Comparison of ENCODE assay signal across 19 cellular contexts in the genomic region with DNA sequence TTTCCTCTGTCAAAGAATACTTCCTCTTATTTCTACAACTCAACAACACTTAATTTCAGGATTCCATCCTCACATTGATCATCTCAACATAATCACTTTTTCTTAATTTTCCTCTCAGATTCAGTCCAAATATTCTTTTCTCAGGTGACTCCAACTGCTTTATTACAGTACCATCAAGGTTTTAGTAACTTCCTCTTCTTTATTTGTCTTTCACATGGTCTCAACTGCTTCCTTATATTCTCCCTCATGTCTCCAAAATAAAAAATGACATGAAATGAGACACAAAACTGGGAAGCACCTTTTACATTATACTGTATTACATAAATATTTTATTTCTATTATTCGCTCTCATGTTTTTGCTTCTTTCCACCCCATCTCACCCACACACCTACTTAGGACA.
"Had no signal": no experiment of that assay in that cellular context is flagged by ENCODE, and none has a peak within 500 bp of the region (broad histone marks: within the 10 kb centered on the region; RNA-seq: fewer than 3 reads in every experiment).

No MANE protein-coding gene starts in this region.

- ATAC-seq: activated CD4-positive, alpha-beta T cell treated with anti-CD3 and anti-CD28 coated beads for 36 hours; activated CD8-positive, alpha-beta memory T cell treated with anti-CD3 and anti-CD28 coated beads, Interleukin-2, amount 10 ng/mL, durations not matched to agents 7 days and 5 days; gastroesophageal sphincter; left lung had no signal

- H3K27ac ChIP-seq: gastroesophageal sphincter, left lung, right atrium auricular region, suprapubic skin had no signal

- H3K27ac Mint-ChIP-seq: activated CD4-positive, alpha-beta memory T cell treated with anti-CD3 and anti-CD28 coated beads for 36 hours; activated CD4-positive, alpha-beta T cell treated with anti-CD3 and anti-CD28 coated beads for 36 hours; activated CD8-positive, alpha-beta memory T cell treated with anti-CD3 and anti-CD28 coated beads, Interleukin-2, amount 10 ng/mL, durations not matched to agents 7 days and 5 days; activated naive CD4-positive, alpha-beta T cell treated with anti-CD3 and anti-CD28 coated beads for 36 hours; activated T-helper 2 cell treated with anti-CD3 and anti-CD28 coated beads, Interferon-gamma antibody, Interleukin-2, Interleukin-4, amounts not matched to agents 10 μg/mL and 5 μg/mL and 100 μg/mL, durations not matched to agents 14 hours and 24 hours and 36 hours; nephron; stimulated activated naive CD8-positive, alpha-beta T cell treated with anti-CD3 and anti-CD28 coated beads, Interleukin-15, Interleukin-2, amounts not matched to agents 100 ng/mL and 50 ng/mL, for 24 hours had no signal

- H3K4me3 Mint-ChIP-seq: activated CD4-positive, alpha-beta memory T cell treated with anti-CD3 and anti-CD28 coated beads for 36 hours; activated CD4-positive, alpha-beta T cell treated with anti-CD3 and anti-CD28 coated beads for 36 hours; activated CD8-positive, alpha-beta memory T cell treated with anti-CD3 and anti-CD28 coated beads, Interleukin-2, amount 10 ng/mL, durations not matched to agents 7 days and 5 days; activated naive CD4-positive, alpha-beta T cell treated with anti-CD3 and anti-CD28 coated beads for 36 hours; nephron; stimulated activated naive CD8-positive, alpha-beta T cell treated with anti-CD3 and anti-CD28 coated beads, Interleukin-15, Interleukin-2, amounts not matched to agents 100 ng/mL and 50 ng/mL, for 24 hours had no signal

- H3K9me3 ChIP-seq: gastroesophageal sphincter, left lung, right atrium auricular region, suprapubic skin had no signal

- DNase-seq: activated CD4-positive, alpha-beta memory T cell treated with anti-CD3 and anti-CD28 coated beads for 36 hours; activated CD4-positive, alpha-beta T cell treated with anti-CD3 and anti-CD28 coated beads for 36 hours; activated CD8-positive, alpha-beta memory T cell treated with anti-CD3 and anti-CD28 coated beads, Interleukin-2, amount 10 ng/mL, durations not matched to agents 7 days and 5 days; activated naive CD4-positive, alpha-beta T cell treated with anti-CD3 and anti-CD28 coated beads for 36 hours; activated T-cell treated with anti-CD3 and anti-CD28 coated beads, Interleukin-2, amount 50 U/mL, for 1 hour; erythroblast; left lung; mammary epithelial cell; occipital lobe; stimulated activated CD4-positive, alpha-beta T cell treated with anti-CD3 and anti-CD28 coated beads, Interleukin-4, amount 100 ng/mL, for 1 hour; SW 1271; T-helper 9 cell; trophoblast cell had no signal

- H3K36me3 ChIP-seq: gastroesophageal sphincter, left lung, right atrium auricular region, suprapubic skin had no signal

- H3K9me3 Mint-ChIP-seq: activated CD4-positive, alpha-beta memory T cell treated with anti-CD3 and anti-CD28 coated beads for 36 hours; activated naive CD4-positive, alpha-beta T cell treated with anti-CD3 and anti-CD28 coated beads for 36 hours; activated T-helper 2 cell treated with anti-CD3 and anti-CD28 coated beads, Interferon-gamma antibody, Interleukin-2, Interleukin-4, amounts not matched to agents 10 μg/mL and 5 μg/mL and 100 μg/mL, durations not matched to agents 14 hours and 24 hours and 36 hours; nephron; stimulated activated naive CD8-positive, alpha-beta T cell treated with anti-CD3 and anti-CD28 coated beads, Interleukin-15, Interleukin-2, amounts not matched to agents 100 ng/mL and 50 ng/mL, for 24 hours had no signal

- H3K27me3 ChIP-seq: gastroesophageal sphincter, left lung, right atrium auricular region, suprapubic skin had no signal

- H3K27me3 Mint-ChIP-seq: activated CD4-positive, alpha-beta memory T cell treated with anti-CD3 and anti-CD28 coated beads for 36 hours; activated CD4-positive, alpha-beta T cell treated with anti-CD3 and anti-CD28 coated beads for 36 hours; activated CD8-positive, alpha-beta memory T cell treated with anti-CD3 and anti-CD28 coated beads, Interleukin-2, amount 10 ng/mL, durations not matched to agents 7 days and 5 days; stimulated activated naive CD8-positive, alpha-beta T cell treated with anti-CD3 and anti-CD28 coated beads, Interleukin-15, Interleukin-2, amounts not matched to agents 100 ng/mL and 50 ng/mL, for 24 hours had no signal

- H3K4me3 ChIP-seq: gastroesophageal sphincter, left lung, right atrium auricular region, suprapubic skin had no signal
